Comparison of ENCODE assay signal across 8 cellular contexts in the genomic region with DNA sequence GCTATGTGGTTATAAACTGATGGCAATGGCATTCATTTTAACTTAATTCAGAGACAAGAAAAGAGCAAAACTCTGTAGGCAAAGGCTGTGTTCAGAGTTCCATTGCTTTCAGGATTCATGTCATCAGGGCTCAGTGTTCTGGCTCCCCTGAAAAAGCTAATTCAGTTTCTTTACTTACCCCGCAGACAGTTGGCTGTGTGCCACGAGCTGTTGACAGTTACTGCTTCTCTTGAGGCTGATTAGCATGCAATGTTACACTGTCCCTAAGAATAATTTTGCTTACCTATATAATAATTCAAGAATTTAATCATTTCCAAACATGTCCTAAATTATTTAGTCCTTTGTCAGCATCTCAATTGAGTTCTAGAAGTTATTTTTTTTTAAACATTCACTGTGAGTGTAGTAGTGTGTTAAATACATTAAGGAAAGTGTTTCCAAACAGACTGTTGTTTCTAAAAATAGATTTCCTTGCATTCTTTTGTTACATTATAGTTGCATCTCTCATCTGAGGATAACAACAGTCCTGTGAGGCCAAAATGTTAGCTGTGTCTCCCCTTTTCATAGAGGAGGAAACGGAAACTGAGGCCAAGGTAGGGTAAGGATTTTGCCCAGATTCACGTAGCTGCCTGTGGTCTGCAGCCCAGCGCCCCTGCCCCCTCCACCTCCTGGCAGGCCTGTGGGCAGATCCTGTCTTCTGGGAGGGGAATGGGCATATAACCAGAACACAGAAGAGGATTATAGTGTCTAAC.
DNase-seq lines count a peak whose midpoint lies in the region; ATAC-seq, FAIRE-seq and TF ChIP-seq lines count a peak whose summit lies in the region.

No MANE protein-coding gene starts in this region.

- intact Hi-C loops in endothelial cell of umbilical vein (cut with micrococcal nuclease), result no loop called here

- TSS peak; percentile 76 for BruUV-seq in endothelial cell of umbilical vein (replicated peaks; lab: Mats Ljungman, UMichigan)

- no peak overlapping the region for H3K27ac Mint-ChIP-seq in neural progenitor cell

- peaks cover 36% of the 10 kb centered on the region for H3K4me1 Mint-ChIP-seq in neural progenitor cell

- H3K9me3 ChIP-seq in endothelial cell of umbilical vein (replicated peaks; ENCODE audit: control insufficient read depth, insufficient read depth, low read length) (no peaks in the 10 kb centered on the region), neural progenitor cell (ENCODE audit: low read depth) (no peaks in the 10 kb centered on the region)

- no peaks in the 10 kb centered on the region for H3K9me3 Mint-ChIP-seq in neural progenitor cell

- H2AFZ ChIP-seq in endothelial cell of umbilical vein (ENCODE audit: low read depth, low read length) (no peak overlapping the region), neural progenitor cell (replicated peaks) (no peak overlapping the region)

- no peaks in the 10 kb centered on the region for H3K36me3 Mint-ChIP-seq in neural progenitor cell

- H3K36me3 ChIP-seq in endothelial cell of umbilical vein (ENCODE audit: control insufficient read depth in 2 of 2, extremely low read depth in 1 of 2, insufficient read depth in 2 of 2, low read length in 2 of 2) (no peaks in the 10 kb centered on the region), neural progenitor cell (no peaks in the 10 kb centered on the region)

- no peak for TF ChIP-seq POLR2A in endothelial cell of umbilical vein (IDR thresholded peaks at IDR 0.05; ENCODE audit: low read depth, low read length)

- H4K20me1 ChIP-seq in endothelial cell of umbilical vein (replicated peaks; ENCODE audit: control insufficient read depth, extremely low read depth, insufficient read depth, low read length) (no peaks in the 10 kb centered on the region), neural progenitor cell (ENCODE audit: low read depth) (peaks cover 44% of the 10 kb centered on the region)

- H3K9ac ChIP-seq in endothelial cell of umbilical vein (replicated peaks; ENCODE audit: extremely low read depth, insufficient read depth, low read length) (no peak overlapping the region), neural progenitor cell (no peak overlapping the region)

- H3K4me1 ChIP-seq in endothelial cell of umbilical vein (ENCODE audit: control insufficient read depth, extremely low read depth, insufficient read depth, low read length) (peaks cover 10% of the 10 kb centered on the region), neural progenitor cell (peaks cover 61% of the 10 kb centered on the region)

- H3K4me2 ChIP-seq in endothelial cell of umbilical vein (ENCODE audit: insufficient read depth, low read length), result no peak overlapping the region
- H3K4me2 ChIP-seq in neural progenitor cell, result no peak overlapping the region

- H3K27ac ChIP-seq in endothelial cell of umbilical vein (ENCODE audit: insufficient read depth, low read depth, low read length), result no peak overlapping the region
- H3K27ac ChIP-seq in neural progenitor cell, result no peak overlapping the region

- no peak for ATAC-seq in HG02970 (IDR thresholded peaks at IDR 0.05; ENCODE audit: low FRiP score, unreplicated experiment)
- no peak for ATAC-seq in GM21723 (IDR thresholded peaks at IDR 0.05; ENCODE audit: unreplicated experiment)

- FAIRE-seq in endothelial cell of umbilical vein (lab: Jason Lieb, UNC), result peak; percentile 65

- no peak for TF ChIP-seq CTCF in endothelial cell of umbilical vein (IDR thresholded peaks at IDR 0.05; ENCODE audit: extremely low read depth in 1 of 2, insufficient read depth in 1 of 2, low read depth in 1 of 2, low read length in 2 of 2)
- no peak for TF ChIP-seq CTCF in neural progenitor cell (IDR thresholded peaks at IDR 0.05)

- no peaks in the 10 kb centered on the region for H3K79me2 ChIP-seq in endothelial cell of umbilical vein (ENCODE audit: control insufficient read depth, insufficient read depth, low read length)
- peaks cover 10% of the 10 kb centered on the region for H3K79me2 ChIP-seq in neural progenitor cell (ENCODE audit: low read depth)

- H3F3A ChIP-seq in neural progenitor cell (ENCODE audit: low read depth), result peaks cover 9% of the 10 kb centered on the region

- POLR2A ChIA-PET in endothelial cell of umbilical vein (lab: Charles Lee), result no interaction called here

- no peaks in the 10 kb centered on the region for H3K9me1 ChIP-seq in endothelial cell of umbilical vein (replicated peaks; ENCODE audit: control insufficient read depth, extremely low read depth, insufficient read depth, low read length)

- DNase-seq in NCI-H1417 (lab: John Stamatoyannopoulos, UW) (peak; percentile 28 to 78 (median 71)), NCI-H1417 treated with DMSO at 0.1 percent for 48 hours (lab: John Stamatoyannopoulos, UW) (no peak), NCI-H69 (lab: John Stamatoyannopoulos, UW) (peak; percentile 89), endothelial cell of umbilical vein (ENCODE audit: low read depth, low spot score) (peak; percentile 50), putamen (ENCODE audit: low spot score) (peak; percentile 66), neural progenitor cell (ENCODE audit: low spot score) (no peak)

- H3K27me3 ChIP-seq in endothelial cell of umbilical vein (ENCODE audit: control insufficient read depth in 2 of 2, insufficient read depth in 2 of 2, low read length in 2 of 2) (no peaks in the 10 kb centered on the region), neural progenitor cell (no peaks in the 10 kb centered on the region)

- peaks cover 2% of the 10 kb centered on the region for H3K27me3 Mint-ChIP-seq in neural progenitor cell (ENCODE audit: insufficient read depth, low read depth)

- H3K4me3 ChIP-seq in endothelial cell of umbilical vein (replicated peaks in 1 of 3; ENCODE audit: insufficient read depth in 1 of 3, low read depth in 1 of 3, low read length in 3 of 3) (no peak overlapping the region), neural progenitor cell (no peak overlapping the region)

- CTCF ChIA-PET in endothelial cell of umbilical vein (lab: Charles Lee), result interaction anchor here (1.5 to 2.0 kb wide), 2 partner anchors 32 to 123 kb away, joined by 4 read pairs; no protein-coding TSS in a partner anchor

- dilution Hi-C loops in endothelial cell of umbilical vein (cut with MboI; ENCODE audit: extremely low pct_ligation_motif_present, low sequenced_read_pairs), result no loop called here

- no peak overlapping the region for H3K4me3 Mint-ChIP-seq in neural progenitor cell

TF ChIP-seq in endothelial cell of umbilical vein, 7 proteins besides CTCF, POLR2A, EP300 and RAD21:
- TF ChIP-seq JUN (IDR thresholded peaks at IDR 0.05; ENCODE audit: borderline replicate concordance, insufficient read depth, insufficient read length, low read depth) (no peak), MYC (IDR thresholded peaks at IDR 0.05; ENCODE audit: low read depth, low read length) (no peak), POLR2AphosphoS5 (IDR thresholded peaks at IDR 0.05; ENCODE audit: insufficient read depth, low read depth, low read length) (no peak), FOS (IDR thresholded peaks at IDR 0.05; ENCODE audit: borderline replicate concordance, insufficient read depth, low read length) (no peak), EZH2 (IDR thresholded peaks at IDR 0.05; ENCODE audit: borderline replicate concordance, low read depth, low read length, severe bottlenecking) (no peak), GATA2 (IDR thresholded peaks at IDR 0.05; ENCODE audit: insufficient read depth, insufficient read length, low read depth, low read length) (no peak)
- TF ChIP-seq, protein P1, sequence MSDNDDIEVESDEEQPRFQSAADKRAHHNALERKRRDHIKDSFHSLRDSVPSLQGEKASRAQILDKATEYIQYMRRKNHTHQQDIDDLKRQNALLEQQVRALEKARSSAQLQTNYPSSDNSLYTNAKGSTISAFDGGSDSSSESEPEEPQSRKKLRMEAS (IDR thresholded peaks at IDR 0.05; ENCODE audit: insufficient read depth, insufficient read length), result no peak

Comparison
In these comparisons a context has a peak if more than half of its experiments do, and no peak if none do; other contexts are left out.
1. DNase-seq: peak in NCI-H1417 (3 of 3), NCI-H69 (single experiment), endothelial cell of umbilical vein (single experiment) and putamen (single experiment); none in NCI-H1417 treated with DMSO at 0.1 percent for 48 hours (single experiment) and neural progenitor cell (single experiment).